Comparison of ENCODE assay signal across 12 cellular contexts in genomic region chr2:7026740-7027139, GRCh38.
A peak's percentile ranks its signal among the peaks of the same experiment; 100 is the strongest.
DNase-seq lines count a peak whose midpoint lies in the region; ATAC-seq and TF ChIP-seq lines count a peak whose summit lies in the region.
"Had no signal": no experiment of that assay in that cellular context is flagged by ENCODE, and none has a peak within 500 bp of the region (broad histone marks: within the 10 kb centered on the region; RNA-seq: fewer than 3 reads in every experiment).

No MANE protein-coding gene starts in this region.

- H3K9me3 ChIP-seq in left ventricle myocardium inferior (replicated peaks): no peaks in the 10 kb centered on the region
- no peaks in the 10 kb centered on the region for H3K9me3 ChIP-seq in mesenchymal stem cell (ENCODE audit: control insufficient read depth, low read length)
- H3K9me3 ChIP-seq: SJSA1 had no signal

- H3K27ac ChIP-seq in left ventricle myocardium inferior (replicated peaks): peak overlapping the region; percentile 86
- H3K27ac ChIP-seq in mesenchymal stem cell (ENCODE audit: low read length, poor library complexity, severe bottlenecking): no peak overlapping the region
- H3K27ac ChIP-seq: SJSA1 had no signal

- H2BK5ac ChIP-seq in mesenchymal stem cell (ENCODE audit: low read depth, low read length, poor library complexity, severe bottlenecking): no peak overlapping the region

- ATAC-seq in HG03045 (IDR thresholded peaks at IDR 0.05; ENCODE audit: unreplicated experiment) (no peak), HG03095 (IDR thresholded peaks at IDR 0.05; ENCODE audit: unreplicated experiment) (no peak), HG03457 (IDR thresholded peaks at IDR 0.05; ENCODE audit: unreplicated experiment) (no peak)

- no peak overlapping the region for H3K23ac ChIP-seq in mesenchymal stem cell (ENCODE audit: low read length in 2 of 2)

- intact Hi-C loops in left ventricle myocardium inferior (cut with micrococcal nuclease) (loop anchor here (5.0 kb wide), 1 partner anchor 109 kb away; the partner anchor contains the start of gene RNF144A), cardiac septum (cut with DNase I) (loop anchor here (5.0 kb wide), 1 partner anchor 109 kb away; the partner anchor contains the start of gene RNF144A)

- 27% methylated on average over 7 of the region's 8 CpGs for WGBS in mesenchymal stem cell

- H3K27me3 Mint-ChIP-seq in brain: no peaks in the 10 kb centered on the region
- H3K27me3 Mint-ChIP-seq: type B pancreatic cell had no signal

- H3K36me3 ChIP-seq in left ventricle myocardium inferior (peaks cover 34% of the 10 kb centered on the region), mesenchymal stem cell (ENCODE audit: control insufficient read depth in 1 of 2, insufficient read depth in 2 of 2, low read depth in 1 of 2, low read length in 2 of 2) (peaks cover 0 to 47% of the 10 kb centered on the region in 2 experiments)
- H3K36me3 ChIP-seq: SJSA1 had no signal

- H3K18ac ChIP-seq in mesenchymal stem cell (ENCODE audit: low read depth in 1 of 2, low read length in 2 of 2): no peak overlapping the region

- DNase-seq in left ventricle myocardium inferior (no peak), cardiac septum (ENCODE audit: low spot score) (no peak), mesenchymal stem cell (peak; percentile 73)
- no peak for DNase-seq in activated CD4-positive, alpha-beta T cell treated with anti-CD3 and anti-CD28 coated beads for 1 hour
- DNase-seq: activated naive CD4-positive, alpha-beta T cell treated with Interleukin-2 at 50 U/mL for 16 hours; NCI-H774 had no signal

- TF ChIP-seq CTCF in left ventricle myocardium inferior (IDR thresholded peaks at IDR 0.05; ENCODE audit: borderline replicate concordance) (no peak), brain (conservative IDR thresholded peaks at IDR 0.05) (no peak)

- no peaks in the 10 kb centered on the region for H3K9me3 Mint-ChIP-seq in brain
- H3K9me3 Mint-ChIP-seq: type B pancreatic cell had no signal

- H3K27me3 ChIP-seq in left ventricle myocardium inferior (ENCODE audit: low read depth): no peaks in the 10 kb centered on the region
- no peaks in the 10 kb centered on the region for H3K27me3 ChIP-seq in mesenchymal stem cell (ENCODE audit: control insufficient read depth in 1 of 2, insufficient read depth in 1 of 2, low read length in 2 of 2)
- H3K27me3 ChIP-seq: SJSA1 had no signal

- H3K4me1 Mint-ChIP-seq in brain: peaks cover 44% of the 10 kb centered on the region

- H4K91ac ChIP-seq in mesenchymal stem cell (ENCODE audit: low read length): no peak overlapping the region

- H3K4me3 ChIP-seq in left ventricle myocardium inferior (no peak overlapping the region), mesenchymal stem cell (ENCODE audit: insufficient read depth in 1 of 2, low read depth in 1 of 2, low read length in 2 of 2) (no peak overlapping the region)
- H3K4me3 ChIP-seq: SJSA1 had no signal

- H3K9ac ChIP-seq in mesenchymal stem cell (ENCODE audit: low read length): no peak overlapping the region

- H3K36me3 Mint-ChIP-seq in brain: peaks cover 53% of the 10 kb centered on the region

- no peak overlapping the region for H3K4me2 ChIP-seq in mesenchymal stem cell (ENCODE audit: low read length, poor library complexity, severe bottlenecking)

- no peak overlapping the region for H3K14ac ChIP-seq in mesenchymal stem cell (ENCODE audit: low read length in 2 of 2)

- H4K8ac ChIP-seq in mesenchymal stem cell (ENCODE audit: low read length): peak overlapping the region; percentile 73

- no peak overlapping the region for H2AK5ac ChIP-seq in mesenchymal stem cell (ENCODE audit: low read length, severe bottlenecking)

- H2BK120ac ChIP-seq in mesenchymal stem cell (ENCODE audit: low read depth, low read length): no peak overlapping the region

- H3K4me3 Mint-ChIP-seq in brain: peak overlapping the region in 1 of 5 experiments; percentile 21
- H3K4me3 Mint-ChIP-seq: type B pancreatic cell had no signal

- H2BK15ac ChIP-seq in mesenchymal stem cell (ENCODE audit: low read depth, poor library complexity, severe bottlenecking): no peak overlapping the region

- no peaks in the 10 kb centered on the region for H3K79me1 ChIP-seq in mesenchymal stem cell (replicated peaks; ENCODE audit: low read length, poor library complexity, severe bottlenecking)

- H3K27ac Mint-ChIP-seq in brain: peak overlapping the region in 4 of 5 experiments; percentile 72 to 93 (median 80)
- H3K27ac Mint-ChIP-seq: type B pancreatic cell had no signal

- no peak overlapping the region for H3K4ac ChIP-seq in mesenchymal stem cell (ENCODE audit: low read depth in 1 of 2, low read length in 2 of 2)

- H2AFZ ChIP-seq in mesenchymal stem cell (ENCODE audit: low read depth, low read length): no peak overlapping the region

- no peak overlapping the region for H2BK12ac ChIP-seq in mesenchymal stem cell (ENCODE audit: low read length in 2 of 2)

- H3K4me1 ChIP-seq in left ventricle myocardium inferior: peaks cover 81% of the 10 kb centered on the region
- peaks cover 12% of the 10 kb centered on the region for H3K4me1 ChIP-seq in mesenchymal stem cell (ENCODE audit: control insufficient read depth, insufficient read depth, low read depth, low read length)
- H3K4me1 ChIP-seq: SJSA1 had no signal
